ENCODE assay signal across 1 cellular context in the genomic region with DNA sequence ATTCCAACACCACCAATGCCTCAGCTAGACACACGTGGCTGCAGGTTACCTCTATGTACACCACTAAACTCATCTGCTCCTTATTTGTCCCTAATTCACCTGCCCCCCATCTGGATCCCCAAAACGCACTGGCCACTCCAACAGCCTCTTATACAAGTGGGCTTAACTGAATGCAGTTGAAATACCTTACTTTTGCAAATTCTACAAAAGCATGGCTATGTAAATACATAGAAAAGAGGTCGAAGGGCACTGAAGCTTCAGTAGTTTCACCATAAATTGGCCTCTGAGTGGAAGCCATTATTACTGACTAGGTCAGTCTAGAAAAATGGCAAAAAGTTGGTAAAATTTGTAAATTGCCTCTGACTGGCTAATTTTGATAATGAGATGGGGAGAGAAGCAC.
TF ChIP-seq lines count a peak whose summit lies in the region.

No MANE protein-coding gene starts in this region.

TF ChIP-seq in HepG2, 621 proteins besides CTCF, POLR2A, EP300 and RAD21:
- TF ChIP-seq, protein P1, sequence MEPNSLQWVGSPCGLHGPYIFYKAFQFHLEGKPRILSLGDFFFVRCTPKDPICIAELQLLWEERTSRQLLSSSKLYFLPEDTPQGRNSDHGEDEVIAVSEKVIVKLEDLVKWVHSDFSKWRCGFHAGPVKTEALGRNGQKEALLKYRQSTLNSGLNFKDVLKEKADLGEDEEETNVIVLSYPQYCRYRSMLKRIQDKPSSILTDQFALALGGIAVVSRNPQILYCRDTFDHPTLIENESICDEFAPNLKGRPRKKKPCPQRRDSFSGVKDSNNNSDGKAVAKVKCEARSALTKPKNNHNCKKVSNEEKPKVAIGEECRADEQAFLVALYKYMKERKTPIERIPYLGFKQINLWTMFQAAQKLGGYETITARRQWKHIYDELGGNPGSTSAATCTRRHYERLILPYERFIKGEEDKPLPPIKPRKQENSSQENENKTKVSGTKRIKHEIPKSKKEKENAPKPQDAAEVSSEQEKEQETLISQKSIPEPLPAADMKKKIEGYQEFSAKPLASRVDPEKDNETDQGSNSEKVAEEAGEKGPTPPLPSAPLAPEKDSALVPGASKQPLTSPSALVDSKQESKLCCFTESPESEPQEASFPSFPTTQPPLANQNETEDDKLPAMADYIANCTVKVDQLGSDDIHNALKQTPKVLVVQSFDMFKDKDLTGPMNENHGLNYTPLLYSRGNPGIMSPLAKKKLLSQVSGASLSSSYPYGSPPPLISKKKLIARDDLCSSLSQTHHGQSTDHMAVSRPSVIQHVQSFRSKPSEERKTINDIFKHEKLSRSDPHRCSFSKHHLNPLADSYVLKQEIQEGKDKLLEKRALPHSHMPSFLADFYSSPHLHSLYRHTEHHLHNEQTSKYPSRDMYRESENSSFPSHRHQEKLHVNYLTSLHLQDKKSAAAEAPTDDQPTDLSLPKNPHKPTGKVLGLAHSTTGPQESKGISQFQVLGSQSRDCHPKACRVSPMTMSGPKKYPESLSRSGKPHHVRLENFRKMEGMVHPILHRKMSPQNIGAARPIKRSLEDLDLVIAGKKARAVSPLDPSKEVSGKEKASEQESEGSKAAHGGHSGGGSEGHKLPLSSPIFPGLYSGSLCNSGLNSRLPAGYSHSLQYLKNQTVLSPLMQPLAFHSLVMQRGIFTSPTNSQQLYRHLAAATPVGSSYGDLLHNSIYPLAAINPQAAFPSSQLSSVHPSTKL (CRISPR knock-in tag; IDR thresholded peaks at IDR 0.05): peak; percentile 30; the same call in 1 of the 2 replicates
- peak; percentile 56; the same call in 1 of the 2 replicates for TF ChIP-seq POGZ (CRISPR knock-in tag; IDR thresholded peaks at IDR 0.05)
- TF ChIP-seq, protein P2, sequence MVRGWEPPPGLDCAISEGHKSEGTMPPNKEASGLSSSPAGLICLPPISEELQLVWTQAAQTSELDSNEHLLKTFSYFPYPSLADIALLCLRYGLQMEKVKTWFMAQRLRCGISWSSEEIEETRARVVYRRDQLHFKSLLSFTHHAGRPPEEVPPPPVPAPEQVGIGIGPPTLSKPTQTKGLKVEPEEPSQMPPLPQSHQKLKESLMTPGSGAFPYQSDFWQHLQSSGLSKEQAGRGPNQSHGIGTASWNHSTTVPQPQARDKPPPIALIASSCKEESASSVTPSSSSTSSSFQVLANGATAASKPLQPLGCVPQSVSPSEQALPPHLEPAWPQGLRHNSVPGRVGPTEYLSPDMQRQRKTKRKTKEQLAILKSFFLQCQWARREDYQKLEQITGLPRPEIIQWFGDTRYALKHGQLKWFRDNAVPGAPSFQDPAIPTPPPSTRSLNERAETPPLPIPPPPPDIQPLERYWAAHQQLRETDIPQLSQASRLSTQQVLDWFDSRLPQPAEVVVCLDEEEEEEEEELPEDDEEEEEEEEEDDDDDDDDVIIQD (CRISPR knock-in tag; IDR thresholded peaks at IDR 0.05; ENCODE audit: low read depth): peak; percentile 88; the same call in 1 of the 2 replicates
- no peak for TF ChIP-seq ZNF136 (CRISPR knock-in tag; IDR thresholded peaks at IDR 0.05; ENCODE audit: low read depth)
- peak; percentile 18; the same call in 1 of the 2 replicates for TF ChIP-seq HNF4G (IDR thresholded peaks at IDR 0.05; ENCODE audit: borderline replicate concordance, low read depth, low read length)
- TF ChIP-seq HNF4G (CRISPR knock-in tag; IDR thresholded peaks at IDR 0.05; ENCODE audit: borderline replicate concordance, low read depth): no peak
- 0 out of 2 replicates have a peak, but pooled peaks have one; percentile 23 for TF ChIP-seq GATAD2A (CRISPR knock-in tag; IDR thresholded peaks at IDR 0.05)
- peak; percentile 63 for TF ChIP-seq NR2F6 (IDR thresholded peaks at IDR 0.05)
- TF ChIP-seq NR2F6 (CRISPR knock-in tag; IDR thresholded peaks at IDR 0.05): peak; percentile 52
- TF ChIP-seq SALL1 (CRISPR knock-in tag; IDR thresholded peaks at IDR 0.05): 0 out of 2 replicates have a peak, but pooled peaks have one; percentile 5
- peak; percentile 60; the same call in 1 of the 2 replicates for TF ChIP-seq RXRB (CRISPR knock-in tag; IDR thresholded peaks at IDR 0.05; ENCODE audit: borderline replicate concordance)
- peak; percentile 49; the same call in 1 of the 2 replicates for TF ChIP-seq CHD4 (IDR thresholded peaks at IDR 0.05; ENCODE audit: borderline replicate concordance, low read length)
- TF ChIP-seq NR2C2 (CRISPR knock-in tag; IDR thresholded peaks at IDR 0.05; ENCODE audit: borderline replicate concordance): peak; percentile 72
- TF ChIP-seq NONO (IDR thresholded peaks at IDR 0.05): no peak
- peak; percentile 33; the same call in 1 of the 2 replicates for TF ChIP-seq NONO (CRISPR knock-in tag; conservative IDR thresholded peaks at IDR 0.05)
- no peak for TF ChIP-seq NCOR1 (IDR thresholded peaks at IDR 0.05; ENCODE audit: borderline replicate concordance, low read length)
- no peak for TF ChIP-seq ZNF12 (CRISPR knock-in tag; IDR thresholded peaks at IDR 0.05)
- TF ChIP-seq HOXA3 (CRISPR knock-in tag; IDR thresholded peaks at IDR 0.05): peak; percentile 19; the same call in 1 of the 2 replicates
- TF ChIP-seq, protein P3, sequence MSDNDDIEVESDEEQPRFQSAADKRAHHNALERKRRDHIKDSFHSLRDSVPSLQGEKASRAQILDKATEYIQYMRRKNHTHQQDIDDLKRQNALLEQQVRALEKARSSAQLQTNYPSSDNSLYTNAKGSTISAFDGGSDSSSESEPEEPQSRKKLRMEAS (IDR thresholded peaks at IDR 0.05): peak; percentile 31; the same call in 1 of the 2 replicates
- TF ChIP-seq, protein P4, sequence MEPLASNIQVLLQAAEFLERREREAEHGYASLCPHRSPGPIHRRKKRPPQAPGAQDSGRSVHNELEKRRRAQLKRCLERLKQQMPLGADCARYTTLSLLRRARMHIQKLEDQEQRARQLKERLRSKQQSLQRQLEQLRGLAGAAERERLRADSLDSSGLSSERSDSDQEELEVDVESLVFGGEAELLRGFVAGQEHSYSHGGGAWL (CRISPR knock-in tag; IDR thresholded peaks at IDR 0.05): no peak
- TF ChIP-seq, protein P5, sequence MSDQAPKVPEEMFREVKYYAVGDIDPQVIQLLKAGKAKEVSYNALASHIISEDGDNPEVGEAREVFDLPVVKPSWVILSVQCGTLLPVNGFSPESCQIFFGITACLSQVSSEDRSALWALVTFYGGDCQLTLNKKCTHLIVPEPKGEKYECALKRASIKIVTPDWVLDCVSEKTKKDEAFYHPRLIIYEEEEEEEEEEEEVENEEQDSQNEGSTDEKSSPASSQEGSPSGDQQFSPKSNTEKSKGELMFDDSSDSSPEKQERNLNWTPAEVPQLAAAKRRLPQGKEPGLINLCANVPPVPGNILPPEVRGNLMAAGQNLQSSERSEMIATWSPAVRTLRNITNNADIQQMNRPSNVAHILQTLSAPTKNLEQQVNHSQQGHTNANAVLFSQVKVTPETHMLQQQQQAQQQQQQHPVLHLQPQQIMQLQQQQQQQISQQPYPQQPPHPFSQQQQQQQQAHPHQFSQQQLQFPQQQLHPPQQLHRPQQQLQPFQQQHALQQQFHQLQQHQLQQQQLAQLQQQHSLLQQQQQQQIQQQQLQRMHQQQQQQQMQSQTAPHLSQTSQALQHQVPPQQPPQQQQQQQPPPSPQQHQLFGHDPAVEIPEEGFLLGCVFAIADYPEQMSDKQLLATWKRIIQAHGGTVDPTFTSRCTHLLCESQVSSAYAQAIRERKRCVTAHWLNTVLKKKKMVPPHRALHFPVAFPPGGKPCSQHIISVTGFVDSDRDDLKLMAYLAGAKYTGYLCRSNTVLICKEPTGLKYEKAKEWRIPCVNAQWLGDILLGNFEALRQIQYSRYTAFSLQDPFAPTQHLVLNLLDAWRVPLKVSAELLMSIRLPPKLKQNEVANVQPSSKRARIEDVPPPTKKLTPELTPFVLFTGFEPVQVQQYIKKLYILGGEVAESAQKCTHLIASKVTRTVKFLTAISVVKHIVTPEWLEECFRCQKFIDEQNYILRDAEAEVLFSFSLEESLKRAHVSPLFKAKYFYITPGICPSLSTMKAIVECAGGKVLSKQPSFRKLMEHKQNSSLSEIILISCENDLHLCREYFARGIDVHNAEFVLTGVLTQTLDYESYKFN (CRISPR knock-in tag; conservative IDR thresholded peaks at IDR 0.05): peak; percentile 56
- TF ChIP-seq PPARG (CRISPR knock-in tag; conservative IDR thresholded peaks at IDR 0.05): peak; percentile 90
- no peak for TF ChIP-seq ZNF317 (CRISPR knock-in tag; IDR thresholded peaks at IDR 0.05)
- 0 out of 2 replicates have a peak, but pooled peaks have one; percentile 35 for TF ChIP-seq RARA (CRISPR knock-in tag; IDR thresholded peaks at IDR 0.05)
- TF ChIP-seq CBFB (CRISPR knock-in tag; IDR thresholded peaks at IDR 0.05): no peak
- 0 out of 4 replicates have a peak, but pooled peaks of 1 of the 2 experiments have one; percentile 3 for TF ChIP-seq MAFK (conservative IDR thresholded peaks at IDR 0.05 in 1 of 2, IDR thresholded peaks at IDR 0.05 in 1 of 2; ENCODE audit: low read length in 2 of 2)
- TF ChIP-seq, protein P6, sequence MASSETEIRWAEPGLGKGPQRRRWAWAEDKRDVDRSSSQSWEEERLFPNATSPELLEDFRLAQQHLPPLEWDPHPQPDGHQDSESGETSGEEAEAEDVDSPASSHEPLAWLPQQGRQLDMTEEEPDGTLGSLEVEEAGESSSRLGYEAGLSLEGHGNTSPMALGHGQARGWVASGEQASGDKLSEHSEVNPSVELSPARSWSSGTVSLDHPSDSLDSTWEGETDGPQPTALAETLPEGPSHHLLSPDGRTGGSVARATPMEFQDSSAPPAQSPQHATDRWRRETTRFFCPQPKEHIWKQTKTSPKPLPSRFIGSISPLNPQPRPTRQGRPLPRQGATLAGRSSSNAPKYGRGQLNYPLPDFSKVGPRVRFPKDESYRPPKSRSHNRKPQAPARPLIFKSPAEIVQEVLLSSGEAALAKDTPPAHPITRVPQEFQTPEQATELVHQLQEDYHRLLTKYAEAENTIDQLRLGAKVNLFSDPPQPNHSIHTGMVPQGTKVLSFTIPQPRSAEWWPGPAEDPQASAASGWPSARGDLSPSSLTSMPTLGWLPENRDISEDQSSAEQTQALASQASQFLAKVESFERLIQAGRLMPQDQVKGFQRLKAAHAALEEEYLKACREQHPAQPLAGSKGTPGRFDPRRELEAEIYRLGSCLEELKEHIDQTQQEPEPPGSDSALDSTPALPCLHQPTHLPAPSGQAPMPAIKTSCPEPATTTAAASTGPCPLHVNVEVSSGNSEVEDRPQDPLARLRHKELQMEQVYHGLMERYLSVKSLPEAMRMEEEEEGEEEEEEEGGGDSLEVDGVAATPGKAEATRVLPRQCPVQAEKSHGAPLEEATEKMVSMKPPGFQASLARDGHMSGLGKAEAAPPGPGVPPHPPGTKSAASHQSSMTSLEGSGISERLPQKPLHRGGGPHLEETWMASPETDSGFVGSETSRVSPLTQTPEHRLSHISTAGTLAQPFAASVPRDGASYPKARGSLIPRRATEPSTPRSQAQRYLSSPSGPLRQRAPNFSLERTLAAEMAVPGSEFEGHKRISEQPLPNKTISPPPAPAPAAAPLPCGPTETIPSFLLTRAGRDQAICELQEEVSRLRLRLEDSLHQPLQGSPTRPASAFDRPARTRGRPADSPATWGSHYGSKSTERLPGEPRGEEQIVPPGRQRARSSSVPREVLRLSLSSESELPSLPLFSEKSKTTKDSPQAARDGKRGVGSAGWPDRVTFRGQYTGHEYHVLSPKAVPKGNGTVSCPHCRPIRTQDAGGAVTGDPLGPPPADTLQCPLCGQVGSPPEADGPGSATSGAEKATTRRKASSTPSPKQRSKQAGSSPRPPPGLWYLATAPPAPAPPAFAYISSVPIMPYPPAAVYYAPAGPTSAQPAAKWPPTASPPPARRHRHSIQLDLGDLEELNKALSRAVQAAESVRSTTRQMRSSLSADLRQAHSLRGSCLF (CRISPR knock-in tag; IDR thresholded peaks at IDR 0.05; ENCODE audit: borderline replicate concordance): no peak
- peak; percentile 44 for TF ChIP-seq TBL1XR1 (IDR thresholded peaks at IDR 0.05; ENCODE audit: borderline replicate concordance, low read length, partially characterized antibody)
- no peak for TF ChIP-seq AHR (CRISPR knock-in tag; IDR thresholded peaks at IDR 0.05)
- TF ChIP-seq FOXA3 (CRISPR knock-in tag; IDR thresholded peaks at IDR 0.05): peak; percentile 43
- peak; percentile 63 for TF ChIP-seq YY1 (IDR thresholded peaks at IDR 0.05; ENCODE audit: insufficient read depth, insufficient replicate concordance, low read depth, low read length)
- TF ChIP-seq, protein P7, sequence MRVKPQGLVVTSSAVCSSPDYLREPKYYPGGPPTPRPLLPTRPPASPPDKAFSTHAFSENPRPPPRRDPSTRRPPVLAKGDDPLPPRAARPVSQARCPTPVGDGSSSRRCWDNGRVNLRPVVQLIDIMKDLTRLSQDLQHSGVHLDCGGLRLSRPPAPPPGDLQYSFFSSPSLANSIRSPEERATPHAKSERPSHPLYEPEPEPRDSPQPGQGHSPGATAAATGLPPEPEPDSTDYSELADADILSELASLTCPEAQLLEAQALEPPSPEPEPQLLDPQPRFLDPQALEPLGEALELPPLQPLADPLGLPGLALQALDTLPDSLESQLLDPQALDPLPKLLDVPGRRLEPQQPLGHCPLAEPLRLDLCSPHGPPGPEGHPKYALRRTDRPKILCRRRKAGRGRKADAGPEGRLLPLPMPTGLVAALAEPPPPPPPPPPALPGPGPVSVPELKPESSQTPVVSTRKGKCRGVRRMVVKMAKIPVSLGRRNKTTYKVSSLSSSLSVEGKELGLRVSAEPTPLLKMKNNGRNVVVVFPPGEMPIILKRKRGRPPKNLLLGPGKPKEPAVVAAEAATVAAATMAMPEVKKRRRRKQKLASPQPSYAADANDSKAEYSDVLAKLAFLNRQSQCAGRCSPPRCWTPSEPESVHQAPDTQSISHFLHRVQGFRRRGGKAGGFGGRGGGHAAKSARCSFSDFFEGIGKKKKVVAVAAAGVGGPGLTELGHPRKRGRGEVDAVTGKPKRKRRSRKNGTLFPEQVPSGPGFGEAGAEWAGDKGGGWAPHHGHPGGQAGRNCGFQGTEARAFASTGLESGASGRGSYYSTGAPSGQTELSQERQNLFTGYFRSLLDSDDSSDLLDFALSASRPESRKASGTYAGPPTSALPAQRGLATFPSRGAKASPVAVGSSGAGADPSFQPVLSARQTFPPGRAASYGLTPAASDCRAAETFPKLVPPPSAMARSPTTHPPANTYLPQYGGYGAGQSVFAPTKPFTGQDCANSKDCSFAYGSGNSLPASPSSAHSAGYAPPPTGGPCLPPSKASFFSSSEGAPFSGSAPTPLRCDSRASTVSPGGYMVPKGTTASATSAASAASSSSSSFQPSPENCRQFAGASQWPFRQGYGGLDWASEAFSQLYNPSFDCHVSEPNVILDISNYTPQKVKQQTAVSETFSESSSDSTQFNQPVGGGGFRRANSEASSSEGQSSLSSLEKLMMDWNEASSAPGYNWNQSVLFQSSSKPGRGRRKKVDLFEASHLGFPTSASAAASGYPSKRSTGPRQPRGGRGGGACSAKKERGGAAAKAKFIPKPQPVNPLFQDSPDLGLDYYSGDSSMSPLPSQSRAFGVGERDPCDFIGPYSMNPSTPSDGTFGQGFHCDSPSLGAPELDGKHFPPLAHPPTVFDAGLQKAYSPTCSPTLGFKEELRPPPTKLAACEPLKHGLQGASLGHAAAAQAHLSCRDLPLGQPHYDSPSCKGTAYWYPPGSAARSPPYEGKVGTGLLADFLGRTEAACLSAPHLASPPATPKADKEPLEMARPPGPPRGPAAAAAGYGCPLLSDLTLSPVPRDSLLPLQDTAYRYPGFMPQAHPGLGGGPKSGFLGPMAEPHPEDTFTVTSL (CRISPR knock-in tag; IDR thresholded peaks at IDR 0.05; ENCODE audit: borderline replicate concordance): peak; percentile 69; the same call in 1 of the 2 replicates
- no peak for TF ChIP-seq ZNF616 (CRISPR knock-in tag; IDR thresholded peaks at IDR 0.05; ENCODE audit: low read depth)
- TF ChIP-seq ASH2L (IDR thresholded peaks at IDR 0.05; ENCODE audit: insufficient read length, low read depth, low read length): peak; percentile 53
- peak; percentile 38; the same call in 1 of the 2 replicates for TF ChIP-seq HNF4A (CRISPR knock-in tag; IDR thresholded peaks at IDR 0.05)
- TF ChIP-seq ZBTB7B (CRISPR knock-in tag; IDR thresholded peaks at IDR 0.05): no peak
- TF ChIP-seq KDM6A (CRISPR knock-in tag; IDR thresholded peaks at IDR 0.05; ENCODE audit: low read depth): 0 out of 2 replicates have a peak, but pooled peaks have one; percentile 33
- TF ChIP-seq BCL6 (CRISPR knock-in tag; IDR thresholded peaks at IDR 0.05): peak; percentile 91
